In the genomic region with DNA sequence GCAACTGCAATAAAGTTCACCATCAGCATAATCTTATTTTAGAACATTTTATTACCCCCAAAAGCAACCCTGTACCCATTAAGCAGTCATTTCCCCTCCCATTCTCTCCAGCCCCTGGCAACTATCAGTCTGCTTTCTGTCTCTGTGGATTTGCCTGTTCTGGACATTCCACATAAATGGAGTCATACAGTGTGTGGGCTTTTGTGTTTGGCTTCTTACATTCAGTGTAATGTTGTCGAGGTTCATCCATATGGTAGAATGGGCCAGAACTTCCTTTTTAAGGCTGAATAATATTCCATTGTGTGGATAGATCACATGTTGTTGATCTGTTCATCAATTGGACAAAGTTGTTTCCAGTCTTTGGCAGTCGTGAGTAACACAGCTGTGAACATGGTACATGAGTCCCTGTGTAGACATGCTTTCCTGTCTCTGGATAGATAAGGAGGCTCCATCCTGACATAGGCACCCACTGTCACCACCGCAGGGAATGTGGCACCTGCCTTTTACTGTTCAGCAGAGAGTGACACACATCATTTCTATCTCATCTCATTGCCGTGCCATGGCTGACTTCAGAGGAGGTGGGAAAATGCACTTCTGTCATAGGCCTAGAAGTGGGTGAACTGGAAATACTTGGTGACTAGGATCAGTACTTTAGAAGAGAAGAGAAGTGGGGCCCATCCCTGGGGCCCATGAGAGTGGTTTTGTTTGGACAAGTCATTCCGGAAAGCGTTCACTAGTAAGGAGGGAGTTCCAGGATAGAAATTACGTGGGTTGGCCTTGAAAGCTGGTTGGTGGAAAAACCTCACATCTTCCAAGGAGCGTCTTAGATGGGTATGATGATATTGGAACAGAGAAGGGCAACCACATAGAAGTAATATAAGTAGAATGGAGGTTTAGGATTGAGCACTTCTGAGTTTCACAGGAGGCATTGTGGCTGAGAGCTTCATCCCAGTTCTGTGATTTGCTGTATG, we compare ENCODE assay signal across 11 cellular contexts. TPM values are rescaled to one million over a fixed set of nuclear protein-coding genes. Genes with fewer than 3 reads are reported as not detected.
DNase-seq lines count a peak whose midpoint lies in the region; ATAC-seq and TF ChIP-seq lines count a peak whose summit lies in the region.
"Had no signal": no experiment of that assay in that cellular context is flagged by ENCODE, and none has a peak within 500 bp of the region (broad histone marks: within the 10 kb centered on the region; RNA-seq: fewer than 3 reads in every experiment).

No MANE protein-coding gene starts in this region.

- H3K27ac Mint-ChIP-seq in WTC11: peak overlapping the region; percentile 6
- H3K27ac Mint-ChIP-seq: activated B cell treated with CpG ODN at 0.5 μM for 24 hours had no signal

- TF ChIP-seq CTCF in WTC11 (IDR thresholded peaks at IDR 0.05) (no peak), fibroblast of pulmonary artery (IDR thresholded peaks at IDR 0.05; ENCODE audit: low read length, missing control alignments) (no peak)

- no peak overlapping the region for H3K4me3 ChIP-seq in fibroblast of pulmonary artery (replicated peaks; ENCODE audit: low read depth, low read length)

- 0 out of 2 replicates have a peak, but pooled peaks cover 2% of the 10 kb centered on the region for H3K36me3 Mint-ChIP-seq in WTC11

- ATAC-seq in WTC11 (no peak), sciatic nerve (peak; percentile 82), HG02798 (IDR thresholded peaks at IDR 0.05; ENCODE audit: poor library complexity, unreplicated experiment) (no peak)

- H3K4me3 Mint-ChIP-seq in WTC11: no peak overlapping the region
- H3K4me3 Mint-ChIP-seq: activated B cell treated with CpG ODN at 0.5 μM for 24 hours had no signal

- intact Hi-C loops in sciatic nerve (cut with DNase I): no loop called here

- POLR2A ChIA-PET in WTC11 (lab: Charles Lee): interaction anchor here (0.7 kb wide), 1 partner anchor 10 kb away, joined by 8 read pairs; no protein-coding TSS in a partner anchor

- no peaks in the 10 kb centered on the region for H3K27me3 Mint-ChIP-seq in WTC11 (ENCODE audit: low read depth)
- H3K27me3 Mint-ChIP-seq: activated B cell treated with CpG ODN at 0.5 μM for 24 hours had no signal

- DNase-seq in EL (peak; percentile 59), WTC11 (ENCODE audit: low spot score) (no peak), fibroblast of pulmonary artery (ENCODE audit: low read depth) (peak; percentile 58), sciatic nerve (ENCODE audit: low spot score) (no peak), NCI-H2227 treated with DMSO at 0.1 percent for 48 hours (lab: John Stamatoyannopoulos, UW) (no peak), Kasumi-1 (lab: John Stamatoyannopoulos, UW) (no peak)
- DNase-seq in activated CD8-positive, alpha-beta memory T cell treated with anti-CD3 and anti-CD28 coated beads, Interleukin-2, amount 50 U/mL, for 4 hours: no peak
- DNase-seq: activated B cell treated with CpG ODN at 0.5 μM for 24 hours, MM.1S, OCI-M1 had no signal

- H3K9me3 Mint-ChIP-seq in WTC11: no peaks in the 10 kb centered on the region
- H3K9me3 Mint-ChIP-seq: activated B cell treated with CpG ODN at 0.5 μM for 24 hours had no signal

- peaks cover 27% of the 10 kb centered on the region for H3K4me1 Mint-ChIP-seq in WTC11

- CTCF ChIA-PET in WTC11 (lab: Charles Lee): interaction anchor here (1.9 kb wide), 1 partner anchor 75 kb away, joined by 6 read pairs; no protein-coding TSS in a partner anchor

TF ChIP-seq in WTC11, 78 proteins besides CTCF, POLR2A, EP300 and RAD21 (continues in another document):
- no peak for TF ChIP-seq NFATC4 (CRISPR knock-in tag; IDR thresholded peaks at IDR 0.05)
- no peak for TF ChIP-seq ZNF317 (CRISPR knock-in tag; IDR thresholded peaks at IDR 0.05; ENCODE audit: borderline replicate concordance, low read depth)
- no peak for TF ChIP-seq TCF7 (CRISPR knock-in tag; IDR thresholded peaks at IDR 0.05; ENCODE audit: low read depth)
- TF ChIP-seq ZNF396 (CRISPR knock-in tag; IDR thresholded peaks at IDR 0.05; ENCODE audit: borderline replicate concordance): no peak
- TF ChIP-seq, protein P1, sequence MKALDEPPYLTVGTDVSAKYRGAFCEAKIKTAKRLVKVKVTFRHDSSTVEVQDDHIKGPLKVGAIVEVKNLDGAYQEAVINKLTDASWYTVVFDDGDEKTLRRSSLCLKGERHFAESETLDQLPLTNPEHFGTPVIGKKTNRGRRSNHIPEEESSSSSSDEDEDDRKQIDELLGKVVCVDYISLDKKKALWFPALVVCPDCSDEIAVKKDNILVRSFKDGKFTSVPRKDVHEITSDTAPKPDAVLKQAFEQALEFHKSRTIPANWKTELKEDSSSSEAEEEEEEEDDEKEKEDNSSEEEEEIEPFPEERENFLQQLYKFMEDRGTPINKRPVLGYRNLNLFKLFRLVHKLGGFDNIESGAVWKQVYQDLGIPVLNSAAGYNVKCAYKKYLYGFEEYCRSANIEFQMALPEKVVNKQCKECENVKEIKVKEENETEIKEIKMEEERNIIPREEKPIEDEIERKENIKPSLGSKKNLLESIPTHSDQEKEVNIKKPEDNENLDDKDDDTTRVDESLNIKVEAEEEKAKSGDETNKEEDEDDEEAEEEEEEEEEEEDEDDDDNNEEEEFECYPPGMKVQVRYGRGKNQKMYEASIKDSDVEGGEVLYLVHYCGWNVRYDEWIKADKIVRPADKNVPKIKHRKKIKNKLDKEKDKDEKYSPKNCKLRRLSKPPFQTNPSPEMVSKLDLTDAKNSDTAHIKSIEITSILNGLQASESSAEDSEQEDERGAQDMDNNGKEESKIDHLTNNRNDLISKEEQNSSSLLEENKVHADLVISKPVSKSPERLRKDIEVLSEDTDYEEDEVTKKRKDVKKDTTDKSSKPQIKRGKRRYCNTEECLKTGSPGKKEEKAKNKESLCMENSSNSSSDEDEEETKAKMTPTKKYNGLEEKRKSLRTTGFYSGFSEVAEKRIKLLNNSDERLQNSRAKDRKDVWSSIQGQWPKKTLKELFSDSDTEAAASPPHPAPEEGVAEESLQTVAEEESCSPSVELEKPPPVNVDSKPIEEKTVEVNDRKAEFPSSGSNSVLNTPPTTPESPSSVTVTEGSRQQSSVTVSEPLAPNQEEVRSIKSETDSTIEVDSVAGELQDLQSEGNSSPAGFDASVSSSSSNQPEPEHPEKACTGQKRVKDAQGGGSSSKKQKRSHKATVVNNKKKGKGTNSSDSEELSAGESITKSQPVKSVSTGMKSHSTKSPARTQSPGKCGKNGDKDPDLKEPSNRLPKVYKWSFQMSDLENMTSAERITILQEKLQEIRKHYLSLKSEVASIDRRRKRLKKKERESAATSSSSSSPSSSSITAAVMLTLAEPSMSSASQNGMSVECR (CRISPR knock-in tag; IDR thresholded peaks at IDR 0.05; ENCODE audit: borderline replicate concordance): no peak
- TF ChIP-seq, protein P2, sequence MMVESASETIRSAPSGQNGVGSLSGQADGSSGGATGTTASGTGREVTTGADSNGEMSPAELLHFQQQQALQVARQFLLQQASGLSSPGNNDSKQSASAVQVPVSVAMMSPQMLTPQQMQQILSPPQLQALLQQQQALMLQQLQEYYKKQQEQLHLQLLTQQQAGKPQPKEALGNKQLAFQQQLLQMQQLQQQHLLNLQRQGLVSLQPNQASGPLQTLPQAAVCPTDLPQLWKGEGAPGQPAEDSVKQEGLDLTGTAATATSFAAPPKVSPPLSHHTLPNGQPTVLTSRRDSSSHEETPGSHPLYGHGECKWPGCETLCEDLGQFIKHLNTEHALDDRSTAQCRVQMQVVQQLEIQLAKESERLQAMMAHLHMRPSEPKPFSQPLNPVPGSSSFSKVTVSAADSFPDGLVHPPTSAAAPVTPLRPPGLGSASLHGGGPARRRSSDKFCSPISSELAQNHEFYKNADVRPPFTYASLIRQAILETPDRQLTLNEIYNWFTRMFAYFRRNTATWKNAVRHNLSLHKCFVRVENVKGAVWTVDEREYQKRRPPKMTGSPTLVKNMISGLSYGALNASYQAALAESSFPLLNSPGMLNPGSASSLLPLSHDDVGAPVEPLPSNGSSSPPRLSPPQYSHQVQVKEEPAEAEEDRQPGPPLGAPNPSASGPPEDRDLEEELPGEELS (CRISPR knock-in tag; IDR thresholded peaks at IDR 0.05): no peak
- TF ChIP-seq, protein P3, sequence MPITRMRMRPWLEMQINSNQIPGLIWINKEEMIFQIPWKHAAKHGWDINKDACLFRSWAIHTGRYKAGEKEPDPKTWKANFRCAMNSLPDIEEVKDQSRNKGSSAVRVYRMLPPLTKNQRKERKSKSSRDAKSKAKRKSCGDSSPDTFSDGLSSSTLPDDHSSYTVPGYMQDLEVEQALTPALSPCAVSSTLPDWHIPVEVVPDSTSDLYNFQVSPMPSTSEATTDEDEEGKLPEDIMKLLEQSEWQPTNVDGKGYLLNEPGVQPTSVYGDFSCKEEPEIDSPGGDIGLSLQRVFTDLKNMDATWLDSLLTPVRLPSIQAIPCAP (CRISPR knock-in tag; IDR thresholded peaks at IDR 0.05): no peak
- TF ChIP-seq ZNF416 (CRISPR knock-in tag; IDR thresholded peaks at IDR 0.05): no peak
- TF ChIP-seq ZNF263 (CRISPR knock-in tag; IDR thresholded peaks at IDR 0.05; ENCODE audit: low read depth): no peak
- TF ChIP-seq GRHL2 (CRISPR knock-in tag; IDR thresholded peaks at IDR 0.05; ENCODE audit: insufficient replicate concordance, severe bottlenecking): no peak
- TF ChIP-seq, protein P4, sequence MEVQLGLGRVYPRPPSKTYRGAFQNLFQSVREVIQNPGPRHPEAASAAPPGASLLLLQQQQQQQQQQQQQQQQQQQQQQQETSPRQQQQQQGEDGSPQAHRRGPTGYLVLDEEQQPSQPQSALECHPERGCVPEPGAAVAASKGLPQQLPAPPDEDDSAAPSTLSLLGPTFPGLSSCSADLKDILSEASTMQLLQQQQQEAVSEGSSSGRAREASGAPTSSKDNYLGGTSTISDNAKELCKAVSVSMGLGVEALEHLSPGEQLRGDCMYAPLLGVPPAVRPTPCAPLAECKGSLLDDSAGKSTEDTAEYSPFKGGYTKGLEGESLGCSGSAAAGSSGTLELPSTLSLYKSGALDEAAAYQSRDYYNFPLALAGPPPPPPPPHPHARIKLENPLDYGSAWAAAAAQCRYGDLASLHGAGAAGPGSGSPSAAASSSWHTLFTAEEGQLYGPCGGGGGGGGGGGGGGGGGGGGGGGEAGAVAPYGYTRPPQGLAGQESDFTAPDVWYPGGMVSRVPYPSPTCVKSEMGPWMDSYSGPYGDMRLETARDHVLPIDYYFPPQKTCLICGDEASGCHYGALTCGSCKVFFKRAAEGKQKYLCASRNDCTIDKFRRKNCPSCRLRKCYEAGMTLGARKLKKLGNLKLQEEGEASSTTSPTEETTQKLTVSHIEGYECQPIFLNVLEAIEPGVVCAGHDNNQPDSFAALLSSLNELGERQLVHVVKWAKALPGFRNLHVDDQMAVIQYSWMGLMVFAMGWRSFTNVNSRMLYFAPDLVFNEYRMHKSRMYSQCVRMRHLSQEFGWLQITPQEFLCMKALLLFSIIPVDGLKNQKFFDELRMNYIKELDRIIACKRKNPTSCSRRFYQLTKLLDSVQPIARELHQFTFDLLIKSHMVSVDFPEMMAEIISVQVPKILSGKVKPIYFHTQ (CRISPR knock-in tag; IDR thresholded peaks at IDR 0.05): no peak
- no peak for TF ChIP-seq SMAD4 (CRISPR knock-in tag; IDR thresholded peaks at IDR 0.05)

RNA-seq across cellular contexts. Expression of a gene that starts 25.8 kb away (rescaled TPM):
- total RNA-seq in WTC11 (2021) (48.8 to 62.7 TPM (median 62.3 TPM) in 3 replicates), sciatic nerve (76.6 TPM)

Comparison
In these comparisons a context has a peak if more than half of its experiments do, and no peak if none do; other contexts are left out.
1. DNase-seq: peak in EL (single experiment) and fibroblast of pulmonary artery (single experiment); none in WTC11 (single experiment), sciatic nerve (single experiment), activated CD8-positive, alpha-beta memory T cell treated with anti-CD3 and anti-CD28 coated beads, Interleukin-2, amount 50 U/mL, for 4 hours (single experiment), NCI-H2227 treated with DMSO at 0.1 percent for 48 hours (single experiment) and Kasumi-1 (0 of 2).